In genomic region chr9:26939934-26940711, GRCh38 we compare ENCODE assay signal across 22 cellular contexts. TPM values are rescaled to one million over a fixed set of nuclear protein-coding genes. Genes with fewer than 3 reads are reported as not detected.
A peak's percentile ranks its signal among the peaks of the same experiment; 100 is the strongest.
DNase-seq lines count a peak whose midpoint lies in the region; ATAC-seq, FAIRE-seq and TF ChIP-seq lines count a peak whose summit lies in the region.
"Had no signal": no experiment of that assay in that cellular context is flagged by ENCODE, and none has a peak within 500 bp of the region (broad histone marks: within the 10 kb centered on the region; RNA-seq: fewer than 3 reads in every experiment).

No MANE protein-coding gene starts in this region.

- H3K4me1 ChIP-seq in CD4-positive, CD25-positive, alpha-beta regulatory T cell (ENCODE audit: control insufficient read depth, insufficient read depth, low read length, poor library complexity, severe bottlenecking), result peaks cover 45% of the 10 kb centered on the region
- peaks cover 18 to 32% of the 10 kb centered on the region in 2 donors for H3K4me1 ChIP-seq in naive thymus-derived CD4-positive, alpha-beta T cell (ENCODE audit: control insufficient read depth in 2 of 2, insufficient read depth in 2 of 2, low read length in 2 of 2)

- CTCF ChIA-PET in activated CD8-positive, alpha-beta T cell treated with anti-CD3 and anti-CD28 coated beads, Interleukin-2, amount 10 ng/mL, durations not matched to agents 7 days and 5 days (lab: Charles Lee), result no interaction called here
- CTCF ChIA-PET in naive thymus-derived CD4-positive, alpha-beta T cell (lab: Charles Lee), result no interaction called here

- H3K4me3 Mint-ChIP-seq in CD4-positive, CD25-positive, alpha-beta regulatory T cell, result peak overlapping the region; percentile 7 to 67 (median 31)
- H3K4me3 Mint-ChIP-seq in activated CD8-positive, alpha-beta T cell treated with anti-CD3 and anti-CD28 coated beads, Interleukin-2, amount 10 ng/mL, durations not matched to agents 7 days and 5 days, result no peak overlapping the region
- peak overlapping the region in 8 of 10 donors; percentile 0 to 77 (median 44) for H3K4me3 Mint-ChIP-seq in naive thymus-derived CD4-positive, alpha-beta T cell
- H3K4me3 Mint-ChIP-seq: activated CD4-positive, alpha-beta memory T cell treated with anti-CD3 and anti-CD28 coated beads for 36 hours had no signal

- no peak for TF ChIP-seq CTCF in D721Med (IDR thresholded peaks at IDR 0.05; ENCODE audit: insufficient read depth, missing control alignments)

- peaks cover 0 to 8% (median 0%) of the 10 kb centered on the region in 7 donors for H3K9me3 Mint-ChIP-seq in CD4-positive, CD25-positive, alpha-beta regulatory T cell
- peaks cover 5% of the 10 kb centered on the region for H3K9me3 Mint-ChIP-seq in activated CD8-positive, alpha-beta T cell treated with anti-CD3 and anti-CD28 coated beads, Interleukin-2, amount 10 ng/mL, durations not matched to agents 7 days and 5 days (ENCODE audit: insufficient read depth)
- H3K9me3 Mint-ChIP-seq in naive thymus-derived CD4-positive, alpha-beta T cell, result peaks cover 0 to 14% (median 7%) of the 10 kb centered on the region in 11 donors

- peaks cover 28% of the 10 kb centered on the region for H3K36me3 Mint-ChIP-seq in CD4-positive, CD25-positive, alpha-beta regulatory T cell
- peaks cover 50% of the 10 kb centered on the region for H3K36me3 Mint-ChIP-seq in activated CD8-positive, alpha-beta T cell treated with anti-CD3 and anti-CD28 coated beads, Interleukin-2, amount 10 ng/mL, durations not matched to agents 7 days and 5 days (ENCODE audit: low read depth)
- peaks cover 6 to 43% (median 30%) of the 10 kb centered on the region in 5 donors for H3K36me3 Mint-ChIP-seq in naive thymus-derived CD4-positive, alpha-beta T cell

- no peaks in the 10 kb centered on the region for H3K27me3 ChIP-seq in CD4-positive, CD25-positive, alpha-beta regulatory T cell (ENCODE audit: control insufficient read depth, insufficient read depth, low read length)
- no peaks in the 10 kb centered on the region for H3K27me3 ChIP-seq in naive thymus-derived CD4-positive, alpha-beta T cell (ENCODE audit: control insufficient read depth in 2 of 2, insufficient read depth in 2 of 2, low read length in 2 of 2)
- H3K27me3 ChIP-seq: esophagus muscularis mucosa, pancreas, testis had no signal

- peaks cover 0 to 2% of the 10 kb centered on the region in 2 experiments for H3K9me3 ChIP-seq in CD4-positive, CD25-positive, alpha-beta regulatory T cell (ENCODE audit: control insufficient read depth in 2 of 2, low read length in 2 of 2)
- no peaks in the 10 kb centered on the region for H3K9me3 ChIP-seq in naive thymus-derived CD4-positive, alpha-beta T cell (ENCODE audit: control insufficient read depth in 2 of 3, low read length in 3 of 3)
- H3K9me3 ChIP-seq: testis had no signal

- H3K27ac ChIP-seq in CD4-positive, CD25-positive, alpha-beta regulatory T cell (ENCODE audit: insufficient read depth, low read length, poor library complexity, severe bottlenecking), result peak overlapping the region; percentile 55
- H3K27ac ChIP-seq in naive thymus-derived CD4-positive, alpha-beta T cell (ENCODE audit: low read depth, low read length), result no peak overlapping the region
- H3K27ac ChIP-seq: esophagus muscularis mucosa, lower lobe of right lung, pancreas, testis had no signal

- H3K27me3 Mint-ChIP-seq in CD4-positive, CD25-positive, alpha-beta regulatory T cell, result no peaks in the 10 kb centered on the region
- H3K27me3 Mint-ChIP-seq in activated CD8-positive, alpha-beta T cell treated with anti-CD3 and anti-CD28 coated beads, Interleukin-2, amount 10 ng/mL, durations not matched to agents 7 days and 5 days (ENCODE audit: low read depth), result no peaks in the 10 kb centered on the region
- no peaks in the 10 kb centered on the region for H3K27me3 Mint-ChIP-seq in naive thymus-derived CD4-positive, alpha-beta T cell
- H3K27me3 Mint-ChIP-seq: activated CD4-positive, alpha-beta memory T cell treated with anti-CD3 and anti-CD28 coated beads for 36 hours had no signal

- H3K4me1 Mint-ChIP-seq in CD4-positive, CD25-positive, alpha-beta regulatory T cell, result peaks cover 54 to 90% (median 75%) of the 10 kb centered on the region in 4 donors
- H3K4me1 Mint-ChIP-seq in activated CD8-positive, alpha-beta T cell treated with anti-CD3 and anti-CD28 coated beads, Interleukin-2, amount 10 ng/mL, durations not matched to agents 7 days and 5 days (ENCODE audit: low read depth), result peaks cover 55% of the 10 kb centered on the region
- peaks cover 59 to 94% (median 85%) of the 10 kb centered on the region in 7 donors for H3K4me1 Mint-ChIP-seq in naive thymus-derived CD4-positive, alpha-beta T cell

- H3K36me3 ChIP-seq in CD4-positive, CD25-positive, alpha-beta regulatory T cell (ENCODE audit: control insufficient read depth, insufficient read depth, low read length), result no peaks in the 10 kb centered on the region
- peaks cover 0 to under 1% (median 0%) of the 10 kb centered on the region in 3 experiments for H3K36me3 ChIP-seq in naive thymus-derived CD4-positive, alpha-beta T cell (ENCODE audit: control insufficient read depth in 2 of 3, insufficient read depth in 3 of 3, low read length in 3 of 3)
- H3K36me3 ChIP-seq: lower lobe of right lung, pancreas had no signal

- peak; percentile 58 for FAIRE-seq in D721Med (lab: Jason Lieb, UNC)

- ATAC-seq in CD4-positive, CD25-positive, alpha-beta regulatory T cell (ENCODE audit: low read depth in 2 of 2), result no peak
- ATAC-seq in activated CD8-positive, alpha-beta T cell treated with anti-CD3 and anti-CD28 coated beads, Interleukin-2, amount 10 ng/mL, durations not matched to agents 7 days and 5 days, result no peak
- ATAC-seq in naive thymus-derived CD4-positive, alpha-beta T cell, result no peak
- ATAC-seq in GM21447 (IDR thresholded peaks at IDR 0.05; ENCODE audit: unreplicated experiment) (no peak), HG02763 (IDR thresholded peaks at IDR 0.05; ENCODE audit: unreplicated experiment) (no peak)
- ATAC-seq: lower lobe of right lung, pancreas had no signal

- DNase-seq in CD4-positive, CD25-positive, alpha-beta regulatory T cell, result no peak
- DNase-seq in D721Med (ENCODE audit: insufficient read length, low spot score) (no peak), NAMALWA (ENCODE audit: low spot score) (no peak)
- no peak for DNase-seq in activated CD8-positive, alpha-beta T cell treated with anti-CD3 and anti-CD28 coated beads, Interleukin-2, amount 10 ng/mL, durations not matched to agents 7 days and 5 days
- DNase-seq in naive thymus-derived CD4-positive, alpha-beta T cell, result no peak
- DNase-seq: activated CD4-positive, alpha-beta memory T cell treated with anti-CD3 and anti-CD28 coated beads for 36 hours; activated gamma-delta T cell; AML-193; DMS 273 treated with DMSO at 0.1 percent for 48 hours; H7; head of caudate nucleus; lower lobe of right lung; NCI-H1436 treated with DMSO at 0.1 percent for 48 hours; NCI-H2171 treated with DMSO at 0.1 percent for 48 hours; NCI-H774; pancreas; SK-N-SH; stimulated activated CD4-positive, alpha-beta T cell treated with anti-CD3 and anti-CD28 coated beads, Interleukin-4, amount 100 ng/mL, for 1 hour; testis had no signal

- peak overlapping the region; percentile 4 to 92 (median 7) for H3K27ac Mint-ChIP-seq in CD4-positive, CD25-positive, alpha-beta regulatory T cell
- peak overlapping the region; percentile 57 for H3K27ac Mint-ChIP-seq in activated CD8-positive, alpha-beta T cell treated with anti-CD3 and anti-CD28 coated beads, Interleukin-2, amount 10 ng/mL, durations not matched to agents 7 days and 5 days
- H3K27ac Mint-ChIP-seq in naive thymus-derived CD4-positive, alpha-beta T cell, result peak overlapping the region in 7 of 9 donors; percentile 8 to 67 (median 34)
- H3K27ac Mint-ChIP-seq: activated CD4-positive, alpha-beta memory T cell treated with anti-CD3 and anti-CD28 coated beads for 36 hours had no signal

- intact Hi-C loops in naive thymus-derived CD4-positive, alpha-beta T cell (cut with micrococcal nuclease), result loop anchor here in 1 of 2 donors (2.0 kb wide), 1 partner anchor 17 kb away; no protein-coding TSS in a partner anchor

- POLR2A ChIA-PET in activated CD8-positive, alpha-beta T cell treated with anti-CD3 and anti-CD28 coated beads, Interleukin-2, amount 10 ng/mL, durations not matched to agents 7 days and 5 days (lab: Charles Lee), result no interaction called here
- POLR2A ChIA-PET in naive thymus-derived CD4-positive, alpha-beta T cell (lab: Charles Lee), result interaction anchor here (0.9 kb wide), 1 partner anchor 15 kb away, joined by 3 read pairs; no protein-coding TSS in a partner anchor

- H3K4me3 ChIP-seq in CD4-positive, CD25-positive, alpha-beta regulatory T cell (ENCODE audit: low read depth, low read length), result peak overlapping the region; percentile 45
- no peak overlapping the region for H3K4me3 ChIP-seq in naive thymus-derived CD4-positive, alpha-beta T cell (ENCODE audit: low read length)
- H3K4me3 ChIP-seq: esophagus muscularis mucosa, lower lobe of right lung, pancreas, testis had no signal

RNA-seq across cellular contexts. Expression of gene PLAA, which starts 6.9 kb away (rescaled TPM):
- 37.6 TPM for total RNA-seq in CD4-positive, CD25-positive, alpha-beta regulatory T cell
- polyA plus RNA-seq in CD4-positive, CD25-positive, alpha-beta regulatory T cell, result 10 to 100 TPM; 20.0 to 28.0 (median 23.7) TPM
- 10 to 100 TPM; 30.5 to 35.2 TPM for total RNA-seq in activated CD8-positive, alpha-beta T cell treated with anti-CD3 and anti-CD28 coated beads, Interleukin-2, amount 10 ng/mL, durations not matched to agents 7 days and 5 days
- 10 to 100 TPM; 22.4 to 33.6 (median 24.7) TPM for total RNA-seq in naive thymus-derived CD4-positive, alpha-beta T cell
- 10 to 100 TPM; 17.6 to 17.9 TPM for polyA plus RNA-seq in naive thymus-derived CD4-positive, alpha-beta T cell

RNA-seq across cellular contexts. Expression of gene IFT74, which starts 16.1 kb away (rescaled TPM):
- 5.5 TPM for total RNA-seq in CD4-positive, CD25-positive, alpha-beta regulatory T cell
- 1 to 10 TPM; 5.3 to 9.6 (median 6.6) TPM for polyA plus RNA-seq in CD4-positive, CD25-positive, alpha-beta regulatory T cell
- 1 to 10 TPM; 5.7 to 6.5 TPM for total RNA-seq in activated CD8-positive, alpha-beta T cell treated with anti-CD3 and anti-CD28 coated beads, Interleukin-2, amount 10 ng/mL, durations not matched to agents 7 days and 5 days
- total RNA-seq in naive thymus-derived CD4-positive, alpha-beta T cell, result 10 to 100 TPM in 2 of 5 experiments, 1 to 10 TPM in 3; 8.0 to 11.6 (median 9.7) TPM
- 10 to 100 TPM in 1 of 2 donors, 1 to 10 TPM in 1; 9.0 to 12.4 TPM for polyA plus RNA-seq in naive thymus-derived CD4-positive, alpha-beta T cell

RNA-seq across cellular contexts. Expression of gene CAAP1, which starts 47.5 kb away (rescaled TPM):
- total RNA-seq in CD4-positive, CD25-positive, alpha-beta regulatory T cell, result 17.0 TPM
- polyA plus RNA-seq in CD4-positive, CD25-positive, alpha-beta regulatory T cell, result 10 to 100 TPM; 16.2 to 17.7 (median 16.9) TPM
- total RNA-seq in activated CD8-positive, alpha-beta T cell treated with anti-CD3 and anti-CD28 coated beads, Interleukin-2, amount 10 ng/mL, durations not matched to agents 7 days and 5 days, result 10 to 100 TPM; 20.8 to 20.9 TPM
- total RNA-seq in naive thymus-derived CD4-positive, alpha-beta T cell, result 10 to 100 TPM; 11.8 to 19.6 (median 17.8) TPM
- polyA plus RNA-seq in naive thymus-derived CD4-positive, alpha-beta T cell, result 10 to 100 TPM; 12.8 to 14.2 TPM

Comparison
In these comparisons a context has a peak if more than half of its experiments do, and no peak if none do; other contexts are left out.
1. H3K27ac Mint-ChIP-seq: peak in every context shown above with its lines; median percentile 57 in activated CD8-positive, alpha-beta T cell treated with anti-CD3 and anti-CD28 coated beads, Interleukin-2, amount 10 ng/mL, durations not matched to agents 7 days and 5 days; 34 in naive thymus-derived CD4-positive, alpha-beta T cell; 7 in CD4-positive, CD25-positive, alpha-beta regulatory T cell.